17 cellular contexts compared by ENCODE assay signal in the genomic region with DNA sequence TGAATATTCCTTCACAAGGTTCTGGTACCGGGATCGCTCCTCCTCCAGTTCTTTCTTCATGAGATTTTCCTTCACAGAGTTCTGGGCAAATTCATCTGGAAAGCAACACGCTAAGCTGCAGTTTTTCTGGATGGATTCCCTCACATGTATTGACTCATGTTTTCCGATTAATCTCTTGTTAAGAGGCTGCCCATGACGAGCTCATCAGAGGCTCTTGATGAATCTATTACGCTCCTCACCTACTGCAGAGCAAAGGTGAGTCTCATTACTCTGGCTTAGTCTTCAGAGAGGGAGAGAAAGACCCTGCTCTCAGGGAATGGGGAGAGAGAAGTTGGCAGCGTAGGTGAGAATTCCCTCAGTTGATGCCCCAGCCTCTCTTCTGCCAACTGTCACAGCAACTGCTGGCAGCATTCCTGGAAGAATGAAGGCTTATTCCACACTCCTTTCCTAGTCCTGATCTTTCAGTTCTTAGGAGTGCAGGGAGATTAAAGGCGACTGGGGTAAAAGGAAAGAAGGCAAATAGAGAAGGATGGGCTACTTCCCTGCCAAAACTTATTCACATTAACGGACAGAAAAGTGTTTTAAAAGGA.
"Had no signal": no experiment of that assay in that cellular context is flagged by ENCODE, and none has a peak within 500 bp of the region (broad histone marks: within the 10 kb centered on the region; RNA-seq: fewer than 3 reads in every experiment).

No MANE protein-coding gene starts in this region.

- H3K4me1 Mint-ChIP-seq: activated naive CD4-positive, alpha-beta T cell treated with anti-CD3 and anti-CD28 coated beads, Interleukin-2, amount 10 ng/mL, durations not matched to agents 7 days and 5 days; mesothelial cell of epicardium; neural crest cell had no signal

- H3K27me3 ChIP-seq: testis, upper lobe of right lung had no signal

- H3K9me3 Mint-ChIP-seq: activated CD4-positive, alpha-beta T cell treated with anti-CD3 and anti-CD28 coated beads, Interleukin-2, amount 10 ng/mL, durations not matched to agents 24 days and 14 days; activated naive CD4-positive, alpha-beta T cell treated with anti-CD3 and anti-CD28 coated beads, Interleukin-2, amount 10 ng/mL, durations not matched to agents 7 days and 5 days; dendritic cell treated with granulocyte-macrophage colony-stimulating factor and Interleukin-4, amounts not matched to agents 40 ng/mL and 50 ng/mL, for 4 days; mesothelial cell of epicardium; neural crest cell had no signal

- ATAC-seq: activated CD8-positive, alpha-beta T cell treated with anti-CD3 and anti-CD28 coated beads, Interleukin-2, amount 10 ng/mL, durations not matched to agents 7 days and 5 days; psoas muscle; sciatic nerve; stimulated activated naive CD8-positive, alpha-beta T cell treated with anti-CD3 and anti-CD28 coated beads, Interleukin-15, amount 100 ng/mL, for 72 hours had no signal

- H3K4me3 Mint-ChIP-seq: activated CD4-positive, alpha-beta T cell treated with anti-CD3 and anti-CD28 coated beads, Interleukin-2, amount 10 ng/mL, durations not matched to agents 24 days and 14 days; activated CD8-positive, alpha-beta T cell treated with anti-CD3 and anti-CD28 coated beads, Interleukin-2, amount 10 ng/mL, durations not matched to agents 7 days and 5 days; activated naive CD4-positive, alpha-beta T cell treated with anti-CD3 and anti-CD28 coated beads, Interleukin-2, amount 10 ng/mL, durations not matched to agents 7 days and 5 days; dendritic cell treated with granulocyte-macrophage colony-stimulating factor and Interleukin-4, amounts not matched to agents 40 ng/mL and 50 ng/mL, for 4 days; mesothelial cell of epicardium; neural crest cell; stimulated activated naive CD8-positive, alpha-beta T cell treated with anti-CD3 and anti-CD28 coated beads, Interleukin-15, amount 100 ng/mL, for 72 hours had no signal

- H3K9me3 ChIP-seq: psoas muscle, spleen, testis, upper lobe of right lung had no signal

- H3K4me3 ChIP-seq: psoas muscle, SK-N-MC, spleen, testis, upper lobe of right lung had no signal

- DNase-seq: activated CD4-positive, alpha-beta T cell treated with anti-CD3 and anti-CD28 coated beads, Interleukin-2, amount 10 ng/mL, durations not matched to agents 24 days and 14 days; activated CD4-positive, CD25-positive, alpha-beta regulatory T cell; activated CD8-positive, alpha-beta memory T cell treated with anti-CD3 and anti-CD28 coated beads, Interleukin-2, amount 50 U/mL, for 48 hours; activated CD8-positive, alpha-beta T cell treated with anti-CD3 and anti-CD28 coated beads, Interleukin-2, amount 10 ng/mL, durations not matched to agents 7 days and 5 days; activated naive CD4-positive, alpha-beta T cell treated with anti-CD3 and anti-CD28 coated beads, Interleukin-2, amount 10 ng/mL, durations not matched to agents 7 days and 5 days; central memory CD4-positive, alpha-beta T cell; effector memory CD4-positive, alpha-beta T cell; psoas muscle; spleen; stimulated activated naive CD8-positive, alpha-beta T cell treated with anti-CD3 and anti-CD28 coated beads, Interleukin-15, amount 100 ng/mL, for 72 hours; testis had no signal

- H3K36me3 ChIP-seq: spleen, upper lobe of right lung had no signal

- H3K4me1 ChIP-seq: psoas muscle, spleen, testis, upper lobe of right lung had no signal

- H3K27ac ChIP-seq: psoas muscle, SK-N-MC, spleen, testis had no signal

- H3K27ac Mint-ChIP-seq: activated CD4-positive, alpha-beta T cell treated with anti-CD3 and anti-CD28 coated beads, Interleukin-2, amount 10 ng/mL, durations not matched to agents 24 days and 14 days; activated CD8-positive, alpha-beta T cell treated with anti-CD3 and anti-CD28 coated beads, Interleukin-2, amount 10 ng/mL, durations not matched to agents 7 days and 5 days; activated naive CD4-positive, alpha-beta T cell treated with anti-CD3 and anti-CD28 coated beads, Interleukin-2, amount 10 ng/mL, durations not matched to agents 7 days and 5 days; dendritic cell treated with granulocyte-macrophage colony-stimulating factor and Interleukin-4, amounts not matched to agents 40 ng/mL and 50 ng/mL, for 4 days; mesothelial cell of epicardium; stimulated activated naive CD8-positive, alpha-beta T cell treated with anti-CD3 and anti-CD28 coated beads, Interleukin-15, amount 100 ng/mL, for 72 hours had no signal

- H3K36me3 Mint-ChIP-seq: activated naive CD4-positive, alpha-beta T cell treated with anti-CD3 and anti-CD28 coated beads, Interleukin-2, amount 10 ng/mL, durations not matched to agents 7 days and 5 days; mesothelial cell of epicardium had no signal
